In genomic region chr2:240737958-240738357, GRCh38 we compare ENCODE assay signal across 11 cellular contexts. TPM values are rescaled to one million over a fixed set of nuclear protein-coding genes. Genes with fewer than 3 reads are reported as not detected.
"Had no signal": no experiment of that assay in that cellular context is flagged by ENCODE, and none has a peak within 500 bp of the region (broad histone marks: within the 10 kb centered on the region; RNA-seq: fewer than 3 reads in every experiment).

No MANE protein-coding gene starts in this region.

- H2AFZ ChIP-seq: GM23338 had no signal

- DNase-seq: H9, HCEC 1CT, HFFc6, KBM-7 had no signal

- H3K27ac ChIP-seq: HL-60 had no signal

- FAIRE-seq: H1, H54, HepG2 had no signal

- H3K4me2 ChIP-seq: GM23338 had no signal

- ATAC-seq: GM23338, HepG2 had no signal

- H3K4me3 ChIP-seq: GM23338 had no signal

RNA-seq across cellular contexts. Expression of gene AQP12A, which starts 46.3 kb away (rescaled TPM):
- total RNA-seq: GM23338, H1, H9, HepG2, HFFc6, HT1080 had no signal
- polyA plus RNA-seq: GM23338, H1, HepG2, IgD-negative memory B cell had no signal

RNA-seq across cellular contexts. Expression of gene AQP12B, which starts 55.3 kb away (rescaled TPM):
- total RNA-seq: GM23338, H1, H9, HepG2, HFFc6, HT1080 had no signal
- polyA plus RNA-seq: GM23338, H1, HepG2, IgD-negative memory B cell had no signal
